ENCODE assay signal across 21 cellular contexts in genomic region chr11:11467278-11467677, GRCh38.
DNase-seq lines count a peak whose midpoint lies in the region; ATAC-seq and TF ChIP-seq lines count a peak whose summit lies in the region.
"Had no signal": no experiment of that assay in that cellular context is flagged by ENCODE, and none has a peak within 500 bp of the region (broad histone marks: within the 10 kb centered on the region; RNA-seq: fewer than 3 reads in every experiment).

No MANE protein-coding gene starts in this region.

- no peak overlapping the region for H3K27ac ChIP-seq in prostate gland
- H3K27ac ChIP-seq in hepatocyte = no peak overlapping the region
- H3K27ac ChIP-seq: SJSA1 had no signal

- WGBS in prostate gland = 35% methylated on average over 4 of the region's 4 CpGs
- WGBS in hepatocyte (ENCODE audit: low lambda C conversion rate, missing lambda C conversion rate) = 96% methylated on average over 4 of the region's 4 CpGs

- H3K4me2 ChIP-seq in hepatocyte = no peak overlapping the region

- peaks cover 0 to 2% (median 0%) of the 10 kb centered on the region in 7 donors for H3K9me3 Mint-ChIP-seq in CD14-positive monocyte
- no peaks in the 10 kb centered on the region for H3K9me3 Mint-ChIP-seq in activated naive CD4-positive, alpha-beta T cell treated with anti-CD3 and anti-CD28 coated beads, Interleukin-2, amount 50 U/mL, for 72 hours
- H3K9me3 Mint-ChIP-seq: CD4-positive, alpha-beta memory T cell had no signal

- no peak overlapping the region for H2AFZ ChIP-seq in hepatocyte

- H3K27me3 ChIP-seq in prostate gland (replicated peaks; ENCODE audit: insufficient read depth) (no peaks in the 10 kb centered on the region), hepatocyte (no peaks in the 10 kb centered on the region)
- H3K27me3 ChIP-seq: SJSA1 had no signal

- no peaks in the 10 kb centered on the region for H3K9me2 ChIP-seq in hepatocyte (replicated peaks; ENCODE audit: insufficient read depth)

- TF ChIP-seq POLR2A in prostate gland (IDR thresholded peaks at IDR 0.05) = no peak

- H3K79me2 ChIP-seq in hepatocyte = no peaks in the 10 kb centered on the region

- DNase-seq in NCI-H1092 treated with DMSO at 0.1 percent for 48 hours (lab: John Stamatoyannopoulos, UW) = peak; percentile 11
- no peak for DNase-seq in NCI-H1092 (lab: John Stamatoyannopoulos, UW)
- DNase-seq in CD14-positive monocyte (ENCODE audit: low spot score) = peak; percentile 30
- peak; percentile 26 for DNase-seq in RPMI7951 (ENCODE audit: low read depth)
- peak; percentile 46 for DNase-seq in prostate gland (ENCODE audit: low spot score)
- DNase-seq in hepatocyte (ENCODE audit: low spot score) = no peak
- no peak for DNase-seq in activated naive CD4-positive, alpha-beta T cell treated with anti-CD3 and anti-CD28 coated beads, Interleukin-2, amount 50 U/mL, for 72 hours (ENCODE audit: low spot score in 2 of 2)
- DNase-seq: 8988T; Calu3; CD4-positive, alpha-beta memory T cell; GOT3; NCI-H187 treated with DMSO at 0.1 percent for 48 hours; NCI-H446 treated with DMSO at 0.1 percent for 48 hours; OCI-M1; RPMI8226; SW 1271 had no signal

- no peak for TF ChIP-seq CTCF in CD14-positive monocyte (IDR thresholded peaks at IDR 0.05)
- no peak for TF ChIP-seq CTCF in prostate gland (IDR thresholded peaks at IDR 0.05)
- no peak for TF ChIP-seq CTCF in hepatocyte (IDR thresholded peaks at IDR 0.05; ENCODE audit: poor library complexity)

- intact Hi-C loops in CD14-positive monocyte (cut with micrococcal nuclease) (no loop called here), prostate gland (cut with DNase I) (no loop called here)

- H4K20me1 ChIP-seq in hepatocyte (ENCODE audit: insufficient read depth, poor library complexity, severe bottlenecking) = no peaks in the 10 kb centered on the region

- H3K4me1 ChIP-seq in prostate gland (replicated peaks) (no peaks in the 10 kb centered on the region), hepatocyte (ENCODE audit: insufficient read depth) (peaks cover 14% of the 10 kb centered on the region)

- peaks cover 3 to 13% (median 3%) of the 10 kb centered on the region in 3 donors for H3K27me3 Mint-ChIP-seq in CD14-positive monocyte (ENCODE audit: low read depth in 3 of 3)

- ATAC-seq in HG03565 (IDR thresholded peaks at IDR 0.05; ENCODE audit: unreplicated experiment) = no peak
- no peak for ATAC-seq in activated naive CD4-positive, alpha-beta T cell treated with anti-CD3 and anti-CD28 coated beads, Interleukin-2, amount 50 U/mL, for 72 hours
- ATAC-seq: HCT116, K562 had no signal

- no peak overlapping the region for H3K4me3 Mint-ChIP-seq in CD14-positive monocyte
- H3K4me3 Mint-ChIP-seq: B cell; CD4-positive, alpha-beta memory T cell had no signal

- no peaks in the 10 kb centered on the region for H3K4me1 Mint-ChIP-seq in CD14-positive monocyte
- H3K4me1 Mint-ChIP-seq: B cell; CD4-positive, alpha-beta memory T cell had no signal

- H3K9me3 ChIP-seq in prostate gland (no peaks in the 10 kb centered on the region), hepatocyte (ENCODE audit: low read depth) (no peaks in the 10 kb centered on the region)
- H3K9me3 ChIP-seq: SJSA1 had no signal

- no peaks in the 10 kb centered on the region for H3K36me3 ChIP-seq in prostate gland
- no peaks in the 10 kb centered on the region for H3K36me3 ChIP-seq in hepatocyte (replicated peaks; ENCODE audit: insufficient read depth, low read depth)
- H3K36me3 ChIP-seq: SJSA1 had no signal

- H3K4me3 ChIP-seq in prostate gland = no peak overlapping the region
- no peak overlapping the region for H3K4me3 ChIP-seq in hepatocyte
- H3K4me3 ChIP-seq: K562, SJSA1 had no signal

- H3K36me3 Mint-ChIP-seq in CD14-positive monocyte = no peaks in the 10 kb centered on the region
- no peaks in the 10 kb centered on the region for H3K36me3 Mint-ChIP-seq in activated naive CD4-positive, alpha-beta T cell treated with anti-CD3 and anti-CD28 coated beads, Interleukin-2, amount 50 U/mL, for 72 hours
- H3K36me3 Mint-ChIP-seq: CD4-positive, alpha-beta memory T cell had no signal

- no peak overlapping the region for H3K27ac Mint-ChIP-seq in CD14-positive monocyte
- H3K27ac Mint-ChIP-seq in activated naive CD4-positive, alpha-beta T cell treated with anti-CD3 and anti-CD28 coated beads, Interleukin-2, amount 50 U/mL, for 72 hours = no peak overlapping the region
- H3K27ac Mint-ChIP-seq: B cell; CD4-positive, alpha-beta memory T cell had no signal

Comparison
In these comparisons a context has a peak if more than half of its experiments do, and no peak if none do; other contexts are left out.
1. DNase-seq: peak in NCI-H1092 treated with DMSO at 0.1 percent for 48 hours (single experiment), CD14-positive monocyte (single experiment), RPMI7951 (single experiment) and prostate gland (single experiment); none in NCI-H1092 (single experiment), hepatocyte (single experiment) and activated naive CD4-positive, alpha-beta T cell treated with anti-CD3 and anti-CD28 coated beads, Interleukin-2, amount 50 U/mL, for 72 hours (0 of 2).